Comparison of ENCODE assay signal across 10 cellular contexts in the genomic region with DNA sequence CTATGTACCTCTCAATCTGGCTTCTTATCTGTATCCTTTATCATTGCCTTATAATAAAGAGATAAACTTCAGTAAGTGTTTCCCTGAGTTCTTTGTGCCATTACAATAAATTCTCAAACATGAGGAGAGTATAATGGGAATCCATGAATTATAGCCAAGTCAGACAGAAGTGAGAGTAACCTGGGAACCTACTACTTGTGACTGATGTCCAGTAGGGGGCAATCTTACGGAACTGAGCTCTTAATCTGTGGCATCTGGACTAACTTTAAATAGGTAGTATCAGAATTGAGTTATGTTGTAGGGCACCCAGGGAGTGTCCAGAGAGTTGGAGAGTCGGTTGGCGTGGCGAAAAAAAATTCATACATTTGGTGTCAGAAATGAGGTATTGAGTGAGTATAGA.
DNase-seq lines count a peak whose midpoint lies in the region; ATAC-seq and TF ChIP-seq lines count a peak whose summit lies in the region.
"Had no signal": no experiment of that assay in that cellular context is flagged by ENCODE, and none has a peak within 500 bp of the region (broad histone marks: within the 10 kb centered on the region; RNA-seq: fewer than 3 reads in every experiment).

No MANE protein-coding gene starts in this region.

- H3K27me3 Mint-ChIP-seq in Caco-2 (ENCODE audit: insufficient read depth, unreplicated experiment), result no peaks in the 10 kb centered on the region

- H3K36me3 ChIP-seq in Caco-2 (ENCODE audit: control insufficient read depth, insufficient read depth, low read length) (no peaks in the 10 kb centered on the region), heart right ventricle (no peaks in the 10 kb centered on the region)
- H3K36me3 ChIP-seq: neutrophil had no signal

- H3K4me1 Mint-ChIP-seq in Caco-2 (ENCODE audit: low read depth, unreplicated experiment), result no peaks in the 10 kb centered on the region

- intact Hi-C loops in Caco-2 (cut with micrococcal nuclease; ENCODE audit: unreplicated experiment), result loop anchor here (1.0 kb wide), 1 partner anchor 195 kb away; no protein-coding TSS in a partner anchor
- intact Hi-C loops in heart right ventricle (cut with DNase I), result no loop called here

- no TSS peak for BruUV-seq in Caco-2 (replicated peaks; lab: Mats Ljungman, UMichigan)

- peak; percentile 39 to 43 for TF ChIP-seq CTCF in Caco-2 (IDR thresholded peaks at IDR 0.05; ENCODE audit: insufficient read depth in 1 of 2, low read depth in 1 of 2, low read length in 1 of 2, severe bottlenecking in 1 of 2, unreplicated experiment in 1 of 2)
- TF ChIP-seq CTCF in foreskin keratinocyte (conservative IDR thresholded peaks at IDR 0.05), result peak; percentile 62
- peak in 4 of 9 donors; percentile 8 to 45 (median 21) for TF ChIP-seq CTCF in heart right ventricle (IDR thresholded peaks at IDR 0.05)

- H3K9me3 ChIP-seq in Caco-2, result no peaks in the 10 kb centered on the region
- H3K9me3 ChIP-seq in heart right ventricle, result peaks cover 0 to 9% (median 0%) of the 10 kb centered on the region in 11 donors
- H3K9me3 ChIP-seq: neutrophil had no signal

- H3K36me3 Mint-ChIP-seq in Caco-2 (ENCODE audit: insufficient read depth, unreplicated experiment), result no peaks in the 10 kb centered on the region

- no peak overlapping the region for H3K4me3 Mint-ChIP-seq in Caco-2 (ENCODE audit: unreplicated experiment)

- CTCF ChIA-PET in Caco-2 (lab: Charles Lee), result interaction anchor here (0.6 to 1.0 kb wide), 3 partner anchors 195 to 964 kb away, joined by 3 to 5 read pairs (median 4); no protein-coding TSS in a partner anchor

- no peak overlapping the region for H3K4me3 ChIP-seq in Caco-2 (ENCODE audit: low read depth, low read length)
- no peak overlapping the region for H3K4me3 ChIP-seq in heart right ventricle

- no peaks in the 10 kb centered on the region for H3K27me3 ChIP-seq in Caco-2 (replicated peaks; ENCODE audit: control insufficient read depth, insufficient read depth, low read length)
- no peaks in the 10 kb centered on the region for H3K27me3 ChIP-seq in foreskin keratinocyte
- H3K27me3 ChIP-seq in heart right ventricle, result no peaks in the 10 kb centered on the region
- H3K27me3 ChIP-seq: neutrophil had no signal

- no peak overlapping the region for H3K27ac Mint-ChIP-seq in Caco-2 (ENCODE audit: unreplicated experiment)

- DNase-seq in Caco-2 (peak in 1 of 2 experiments; percentile 31), H4 (ENCODE audit: low spot score) (peak; percentile 51), NCI-H526 treated with DMSO at 0.1 percent for 48 hours (lab: John Stamatoyannopoulos, UW) (peak; percentile 20), foreskin keratinocyte (peak in 1 of 2 donors; percentile 37), heart right ventricle (no peak), caudate nucleus (lab: John Stamatoyannopoulos, UW) (no peak), ureter (ENCODE audit: low spot score) (no peak)
- no peak for DNase-seq in effector CD4-positive, alpha-beta T cell
- DNase-seq: Right ventricle myocardium superior had no signal

- peaks cover 10% of the 10 kb centered on the region for H3K9me3 Mint-ChIP-seq in Caco-2 (ENCODE audit: unreplicated experiment)

- H3K27ac ChIP-seq in foreskin keratinocyte, result no peak overlapping the region
- H3K27ac ChIP-seq in heart right ventricle, result no peak overlapping the region
- H3K27ac ChIP-seq in caudate nucleus (ENCODE audit: low read depth, low read length), result no peak overlapping the region
- H3K27ac ChIP-seq: neutrophil had no signal

- WGBS in heart right ventricle, 2 donors, result 49 to 50% methylated on average over 4 of the region's 4 CpGs

- H3K4me1 ChIP-seq in Caco-2, result no peaks in the 10 kb centered on the region
- H3K4me1 ChIP-seq in foreskin keratinocyte, result no peaks in the 10 kb centered on the region
- H3K4me1 ChIP-seq in heart right ventricle, result no peaks in the 10 kb centered on the region

- peak; percentile 69 for ATAC-seq in foreskin keratinocyte
- no peak for ATAC-seq in heart right ventricle

- POLR2A ChIA-PET in Caco-2 (lab: Charles Lee), result no interaction called here

Comparison
In these comparisons a context has a peak if more than half of its experiments do, and no peak if none do; other contexts are left out.
1. DNase-seq: peak in H4 (single experiment) and NCI-H526 treated with DMSO at 0.1 percent for 48 hours (single experiment); none in heart right ventricle (0 of 2), effector CD4-positive, alpha-beta T cell (single experiment), caudate nucleus (0 of 61) and ureter (single experiment).